In the genomic region with DNA sequence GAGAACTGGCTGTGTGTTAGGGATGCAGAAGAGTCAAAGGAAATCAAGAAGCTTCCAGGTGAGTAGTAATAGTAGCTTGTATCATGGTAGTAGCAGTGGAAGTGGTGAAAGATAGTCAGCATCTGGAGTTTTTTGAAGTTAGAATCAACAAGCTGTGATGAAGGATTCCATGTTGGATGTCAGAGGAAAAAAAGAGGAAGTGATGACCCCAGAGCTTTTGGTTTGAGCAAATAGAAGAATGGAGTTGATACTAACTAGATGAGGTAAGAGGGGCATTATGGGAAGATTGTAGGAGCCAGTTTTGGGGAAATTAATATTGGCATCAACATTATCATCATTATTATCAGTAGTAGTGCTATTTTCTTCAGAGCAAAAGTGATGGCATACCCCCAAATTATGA, we compare ENCODE assay signal across 27 cellular contexts.
"Had no signal": no experiment of that assay in that cellular context is flagged by ENCODE, and none has a peak within 500 bp of the region (broad histone marks: within the 10 kb centered on the region; RNA-seq: fewer than 3 reads in every experiment).

No MANE protein-coding gene starts in this region.

- H3K9me3 ChIP-seq: left ventricle myocardium inferior, ovary, prostate gland, suprapubic skin, thoracic aorta, tibial artery, upper lobe of right lung had no signal

- H3K27me3 ChIP-seq: hepatocyte, ovary, suprapubic skin, tibial artery, upper lobe of right lung had no signal

- H3K27me3 Mint-ChIP-seq: naive B cell; stimulated activated naive CD8-positive, alpha-beta T cell treated with anti-CD3 and anti-CD28 coated beads, Interleukin-15, Interleukin-2, amounts not matched to agents 100 ng/mL and 50 ng/mL, for 24 hours had no signal

- H3K4me2 ChIP-seq: hepatocyte had no signal

- DNase-seq: islet precursor cell; left ventricle myocardium inferior; mesendoderm; naive B cell; natural killer cell; ovary; retina; right cardiac atrium; stimulated activated CD4-positive, alpha-beta T cell treated with anti-CD3 and anti-CD28 coated beads, Interleukin-12 subunit alpha, Interleukin-12 subunit beta, amount 100 ng/mL, for 4 hours; stimulated activated CD4-positive, alpha-beta T cell treated with anti-CD3 and anti-CD28 coated beads, Interleukin-15, amount 100 ng/mL, for 24 hours; stimulated activated CD4-positive, alpha-beta T cell treated with anti-CD3 and anti-CD28 coated beads, Interleukin-2, amount 100 ng/mL, for 24 hours; stimulated activated CD4-positive, alpha-beta T cell treated with anti-CD3 and anti-CD28 coated beads, Interleukin-4, amount 100 ng/mL, for 1 hour; stimulated activated naive CD4-positive, alpha-beta T cell; tibial artery; trophoblast cell; upper lobe of right lung had no signal

- H3K4me3 ChIP-seq: hepatocyte, left ventricle myocardium inferior, lung, ovary, prostate gland, skin epidermis, suprapubic skin, thoracic aorta, tibial artery, upper lobe of right lung had no signal

- H3K27ac ChIP-seq: hepatocyte, left ventricle myocardium inferior, ovary, prostate gland, skin epidermis, suprapubic skin, thoracic aorta, tibial artery, upper lobe of right lung had no signal

- H3K36me3 ChIP-seq: left ventricle myocardium inferior, ovary, prostate gland, suprapubic skin, thoracic aorta, tibial artery, upper lobe of right lung had no signal

- H3K4me1 Mint-ChIP-seq: mesothelial cell of epicardium; naive B cell; natural killer cell; stimulated activated effector memory CD8-positive, alpha-beta T cell treated with anti-CD3 and anti-CD28 coated beads, Interleukin-12 subunit alpha, Interleukin-12 subunit beta, amount 100 ng/mL, for 72 hours had no signal

- H3K4me3 Mint-ChIP-seq: mesothelial cell of epicardium; naive B cell; natural killer cell; stimulated activated effector memory CD8-positive, alpha-beta T cell treated with anti-CD3 and anti-CD28 coated beads, Interleukin-12 subunit alpha, Interleukin-12 subunit beta, amount 100 ng/mL, for 72 hours; stimulated activated naive CD8-positive, alpha-beta T cell treated with anti-CD3 and anti-CD28 coated beads, Interleukin-15, Interleukin-2, amounts not matched to agents 100 ng/mL and 50 ng/mL, for 24 hours had no signal

- ATAC-seq: natural killer cell; right cardiac atrium; sciatic nerve; stimulated activated effector memory CD8-positive, alpha-beta T cell treated with anti-CD3 and anti-CD28 coated beads, Interleukin-12 subunit alpha, Interleukin-12 subunit beta, amount 100 ng/mL, for 72 hours; upper lobe of right lung had no signal

- H2AFZ ChIP-seq: hepatocyte had no signal

- H3K79me2 ChIP-seq: hepatocyte had no signal

- FAIRE-seq: urothelium cell line had no signal

- H3K27ac Mint-ChIP-seq: mesothelial cell of epicardium; naive B cell; natural killer cell; stimulated activated effector memory CD8-positive, alpha-beta T cell treated with anti-CD3 and anti-CD28 coated beads, Interleukin-12 subunit alpha, Interleukin-12 subunit beta, amount 100 ng/mL, for 72 hours; stimulated activated naive CD8-positive, alpha-beta T cell treated with anti-CD3 and anti-CD28 coated beads, Interleukin-15, Interleukin-2, amounts not matched to agents 100 ng/mL and 50 ng/mL, for 24 hours had no signal

- H3K4me1 ChIP-seq: left ventricle myocardium inferior, prostate gland, suprapubic skin, tibial artery, upper lobe of right lung had no signal

- H3K36me3 Mint-ChIP-seq: mesothelial cell of epicardium; naive B cell; natural killer cell; stimulated activated effector memory CD8-positive, alpha-beta T cell treated with anti-CD3 and anti-CD28 coated beads, Interleukin-12 subunit alpha, Interleukin-12 subunit beta, amount 100 ng/mL, for 72 hours had no signal
